19 cellular contexts compared by ENCODE assay signal in the genomic region with DNA sequence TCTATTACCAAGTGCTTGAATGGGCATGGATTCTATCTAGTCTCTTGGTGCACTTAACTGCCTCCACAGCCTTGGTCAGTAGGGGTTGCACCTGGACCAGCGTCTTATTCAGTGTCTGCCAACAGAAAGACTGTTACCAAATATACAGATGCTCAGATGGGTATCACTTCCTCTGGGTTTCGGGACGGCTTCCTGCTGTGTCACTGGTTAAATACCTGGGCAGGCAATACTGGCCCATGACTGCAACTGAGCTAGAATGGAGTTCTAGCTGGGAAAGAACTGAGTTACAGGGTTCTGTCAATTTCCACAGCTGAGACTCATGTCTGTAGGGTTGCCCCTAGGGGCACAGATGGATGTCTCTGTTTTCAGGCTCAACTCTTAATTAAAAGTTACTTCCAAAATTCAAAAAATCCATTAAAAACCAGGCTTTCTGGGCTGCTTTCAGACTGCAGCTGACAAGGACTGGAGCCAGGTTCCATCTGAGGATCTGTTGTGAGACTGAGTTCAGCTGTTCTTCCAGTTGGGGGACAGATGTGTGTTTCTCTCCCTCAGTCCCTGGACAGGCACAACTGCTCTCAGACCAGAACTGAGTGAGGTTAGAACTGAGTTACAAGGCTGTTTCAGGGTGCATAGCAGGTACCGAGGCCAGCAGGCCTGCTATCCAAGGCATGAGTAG.
DNase-seq lines count a peak whose midpoint lies in the region; ATAC-seq and TF ChIP-seq lines count a peak whose summit lies in the region.
"Had no signal": no experiment of that assay in that cellular context is flagged by ENCODE, and none has a peak within 500 bp of the region (broad histone marks: within the 10 kb centered on the region; RNA-seq: fewer than 3 reads in every experiment).

No MANE protein-coding gene starts in this region.

- H3K4me3 ChIP-seq in OCI-LY7 (ENCODE audit: low read depth, low read length, poor library complexity, severe bottlenecking) (no peak overlapping the region), transverse colon (no peak overlapping the region), H7 (ENCODE audit: insufficient read depth, low read depth, low read length) (no peak overlapping the region)
- H3K4me3 ChIP-seq: GM23248, testis had no signal

- no peak overlapping the region for H3K4me2 ChIP-seq in OCI-LY7 (ENCODE audit: low read length)

- no peak for TF ChIP-seq CTCF in OCI-LY7 (conservative IDR thresholded peaks at IDR 0.05; ENCODE audit: low read length)
- no peak for TF ChIP-seq CTCF in transverse colon (IDR thresholded peaks at IDR 0.05)

- DNase-seq in OCI-LY7 (ENCODE audit: low spot score) (peak; percentile 14), transverse colon (peak; percentile 9), H7 (no peak)
- DNase-seq: activated CD8-positive, alpha-beta memory T cell treated with anti-CD3 and anti-CD28 coated beads, Interleukin-2, amount 10 ng/mL, durations not matched to agents 7 days and 5 days; activated effector memory CD4-positive, alpha-beta T cell treated with Interleukin-2 at 50 U/mL for 16 hours; central memory CD4-positive, alpha-beta T cell; GM23248; naive B cell; NCI-H1092 treated with DMSO at 0.1 percent for 48 hours; NCI-H2081 treated with DMSO at 0.1 percent for 48 hours; NCI-H524 treated with DMSO at 0.1 percent for 48 hours; small intestine; stimulated activated CD4-positive, alpha-beta T cell treated with anti-CD3 and anti-CD28 coated beads, Interleukin-4, amount 100 ng/mL, for 24 hours; testis had no signal

- no peaks in the 10 kb centered on the region for H4K20me1 ChIP-seq in OCI-LY7 (ENCODE audit: insufficient read depth, low read length)

- no peaks in the 10 kb centered on the region for H3K36me3 ChIP-seq in OCI-LY7 (ENCODE audit: insufficient read depth, low read length)
- no peaks in the 10 kb centered on the region for H3K36me3 ChIP-seq in transverse colon
- no peaks in the 10 kb centered on the region for H3K36me3 ChIP-seq in H7 (replicated peaks; ENCODE audit: control insufficient read depth, insufficient read depth, low read length)

- intact Hi-C loops in OCI-LY7 (cut with micrococcal nuclease; ENCODE audit: unreplicated experiment), result no loop called here
- intact Hi-C loops in transverse colon (cut with DNase I; ENCODE audit: low total_unique reads), result no loop called here

- POLR2A ChIA-PET in OCI-LY7 (lab: Charles Lee), result no interaction called here

- H3K9me2 ChIP-seq in OCI-LY7 (ENCODE audit: insufficient read depth, low read length), result no peaks in the 10 kb centered on the region

- CTCF ChIA-PET in OCI-LY7 (lab: Charles Lee; ENCODE audit: unreplicated experiment), result no interaction called here

- WGBS in transverse colon (ENCODE audit: low coverage in 1 of 2), 2 donors, result 67% methylated on average over 4 of the region's 4 CpGs; no CpG with 5 or more reads in 1 of the 2 donors

- no peaks in the 10 kb centered on the region for H3K79me2 ChIP-seq in OCI-LY7 (ENCODE audit: insufficient read depth, low read depth, low read length)

- peak; percentile 77 for ATAC-seq in GM19043 (IDR thresholded peaks at IDR 0.05; ENCODE audit: low read depth, unreplicated experiment)
- ATAC-seq in HG02870 (IDR thresholded peaks at IDR 0.05; ENCODE audit: unreplicated experiment), result peak; percentile 73
- ATAC-seq in GM18511 (IDR thresholded peaks at IDR 0.05; ENCODE audit: unreplicated experiment), result no peak
- ATAC-seq in GM21447 (IDR thresholded peaks at IDR 0.05; ENCODE audit: unreplicated experiment), result no peak
- ATAC-seq: activated CD8-positive, alpha-beta memory T cell treated with anti-CD3 and anti-CD28 coated beads, Interleukin-2, amount 10 ng/mL, durations not matched to agents 7 days and 5 days; esophagus mucosa had no signal

- in situ Hi-C loops in transverse colon (cut with MboI; ENCODE audit: low pct_ligation_motif_present in 1 of 4, low pct_unique_long_range_greater_than_20kb in 1 of 4, low sequenced_read_pairs in 3 of 4), result no loop called here

- no TSS peak for BruUV-seq in OCI-LY7 (replicated peaks; lab: Mats Ljungman, UMichigan)

- H3K4me1 ChIP-seq in OCI-LY7 (ENCODE audit: insufficient read depth, low read length, poor library complexity, severe bottlenecking), result peaks cover 3% of the 10 kb centered on the region
- no peaks in the 10 kb centered on the region for H3K4me1 ChIP-seq in transverse colon
- H3K4me1 ChIP-seq: testis had no signal

- H3K27me3 ChIP-seq in transverse colon (no peaks in the 10 kb centered on the region), H7 (ENCODE audit: control insufficient read depth, insufficient read depth, low read length) (no peaks in the 10 kb centered on the region)
- H3K27me3 ChIP-seq: testis had no signal

- H3K9me3 ChIP-seq in OCI-LY7 (ENCODE audit: low read length) (no peaks in the 10 kb centered on the region), transverse colon (no peaks in the 10 kb centered on the region)
- H3K9me3 ChIP-seq: testis had no signal

- no peak for TF ChIP-seq EP300 in transverse colon (IDR thresholded peaks at IDR 0.05; ENCODE audit: low read depth)

- H3K27ac ChIP-seq in OCI-LY7 (ENCODE audit: low read depth, low read length, poor library complexity, severe bottlenecking) (no peak overlapping the region), transverse colon (no peak overlapping the region)
- H3K27ac ChIP-seq: GM23248, testis had no signal

- H2AFZ ChIP-seq in OCI-LY7 (ENCODE audit: low read length), result no peak overlapping the region
- H2AFZ ChIP-seq: GM23248 had no signal

- TF ChIP-seq POLR2A in transverse colon (IDR thresholded peaks at IDR 0.05), result no peak

Comparison
In these comparisons a context has a peak if more than half of its experiments do, and no peak if none do; other contexts are left out.
1. ATAC-seq: peak in GM19043 (single experiment) and HG02870 (single experiment); none in GM18511 (single experiment) and GM21447 (single experiment).